Comparison of ENCODE assay signal across 25 cellular contexts in the genomic region with DNA sequence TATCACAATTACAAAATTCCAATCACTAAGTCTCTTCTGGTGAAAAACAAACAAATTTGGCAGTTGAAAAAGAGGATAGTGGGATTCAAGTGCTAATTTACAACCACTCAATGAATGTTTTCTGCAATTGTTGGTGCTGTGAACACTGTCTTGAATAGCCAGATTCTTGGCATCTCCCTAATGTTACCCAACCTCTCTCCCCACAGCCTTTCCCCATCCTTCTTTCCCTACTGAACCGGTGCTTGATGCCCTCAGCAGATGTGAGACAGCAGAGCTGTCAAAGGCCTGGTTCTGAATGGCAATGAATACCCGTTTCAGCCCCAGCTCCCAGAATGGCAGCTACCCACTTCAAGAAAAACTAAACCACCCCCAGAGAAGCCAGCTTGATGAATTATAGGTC.
"Had no signal": no experiment of that assay in that cellular context is flagged by ENCODE, and none has a peak within 500 bp of the region (broad histone marks: within the 10 kb centered on the region; RNA-seq: fewer than 3 reads in every experiment).

No MANE protein-coding gene starts in this region.

- H3K4me3 ChIP-seq: ascending aorta, heart left ventricle, neural progenitor cell, right lobe of liver, thoracic aorta, upper lobe of left lung, vagina had no signal

- H3K9me3 ChIP-seq: ascending aorta, right lobe of liver, vagina had no signal

- H3K4me2 ChIP-seq: neural progenitor cell had no signal

- H3K4me1 ChIP-seq: ascending aorta, heart left ventricle, right lobe of liver, upper lobe of left lung, vagina had no signal

- H3K27ac ChIP-seq: ascending aorta, brain microvascular endothelial cell, heart left ventricle, neural progenitor cell, right lobe of liver, thoracic aorta, upper lobe of left lung, vagina had no signal

- H3K9ac ChIP-seq: neural progenitor cell had no signal

- H3K27me3 ChIP-seq: ascending aorta, brain microvascular endothelial cell, heart left ventricle, neural progenitor cell, right lobe of liver, upper lobe of left lung, vagina had no signal

- H3K36me3 ChIP-seq: ascending aorta, brain microvascular endothelial cell, heart left ventricle, neural progenitor cell, right lobe of liver, thoracic aorta, upper lobe of left lung, vagina had no signal

- H2AFZ ChIP-seq: neural progenitor cell had no signal

- DNase-seq: activated CD4-positive, alpha-beta T cell treated with anti-CD3 and anti-CD28 coated beads for 36 hours; activated CD4-positive, alpha-beta T cell treated with anti-CD3 and anti-CD28 coated beads, Interleukin-2, amount 50 U/mL, for 4 hours; activated CD4-positive, CD25-positive, alpha-beta regulatory T cell; activated naive CD4-positive, alpha-beta T cell treated with Interleukin-2 at 50 U/mL for 16 hours; activated T-cell treated with anti-CD3 and anti-CD28 coated beads for 4 hours; activated T-cell treated with anti-CD3 and anti-CD28 coated beads, Interleukin-2, amount 50 U/mL, for 72 hours; brain microvascular endothelial cell; cortex of kidney; effector memory CD8-positive, alpha-beta T cell; foreskin fibroblast; heart left ventricle; immature natural killer cell; kidney; left colon; mammary epithelial cell; natural killer cell; right lobe of liver; small intestine; stimulated activated CD4-positive, alpha-beta T cell treated with anti-CD3 and anti-CD28 coated beads, Interleukin-4, amount 100 ng/mL, for 24 hours; T-cell; upper lobe of left lung had no signal
